ENCODE assay signal across 8 cellular contexts in genomic region chr16:4766875-4767628, GRCh38. TPM values are rescaled to one million over a fixed set of nuclear protein-coding genes. Genes with fewer than 3 reads are reported as not detected.
DNase-seq lines count a peak whose midpoint lies in the region; ATAC-seq and TF ChIP-seq lines count a peak whose summit lies in the region.

Gene ZNF500 (minus strand): TSS chr16:4767162. CDS start chr16:4765978, 1,184 bp downstream.

- TF ChIP-seq CTCF in GM06990 (IDR thresholded peaks at IDR 0.05; ENCODE audit: insufficient read depth, low read length, poor library complexity, severe bottlenecking), result no peak
- TF ChIP-seq CTCF in NB4 (IDR thresholded peaks at IDR 0.05; ENCODE audit: low read depth, low read length), result no peak
- TF ChIP-seq CTCF in gastroesophageal sphincter (IDR thresholded peaks at IDR 0.05), result peak in 1 of 4 experiments; percentile 15
- TF ChIP-seq CTCF in neutrophil (IDR thresholded peaks at IDR 0.05), result peak; percentile 1

- DNase-seq in GM06990 (ENCODE audit: extremely low read depth, insufficient read length) (peak; percentile 98), NB4 (ENCODE audit: low read depth) (peak; percentile 96), SK-N-DZ (ENCODE audit: low spot score) (peak; percentile 95), substantia nigra (lab: John Stamatoyannopoulos, UW) (peak; percentile 69 to 100 (median 96))
- peak; percentile 98 for DNase-seq in activated naive CD4-positive, alpha-beta T cell treated with anti-CD3 and anti-CD28 coated beads for 36 hours

- TF ChIP-seq POLR2A in NB4 (IDR thresholded peaks at IDR 0.05; ENCODE audit: extremely low read depth, insufficient read length), result peak; percentile 58
- peak; percentile 39 to 46 for TF ChIP-seq POLR2A in gastroesophageal sphincter (IDR thresholded peaks at IDR 0.05)

- H3K9me3 ChIP-seq in gastroesophageal sphincter (no peaks in the 10 kb centered on the region), neutrophil (no peaks in the 10 kb centered on the region)

- WGBS in gastroesophageal sphincter (ENCODE audit: low coverage in 1 of 2), 2 donors, result 29% methylated on average over 2 of the region's 72 CpGs; no CpG with 5 or more reads in 1 of the 2 donors

- H3K4me3 ChIP-seq in GM06990 (replicated peaks; ENCODE audit: low read depth, low read length), result peak within 1 kb of the TSS; percentile 86
- peak within 1 kb of the TSS; percentile 93 for H3K4me3 ChIP-seq in NB4 (ENCODE audit: low read depth, low read length)
- peak within 1 kb of the TSS; percentile 75 to 85 for H3K4me3 ChIP-seq in gastroesophageal sphincter
- peak within 1 kb of the TSS; percentile 80 to 97 for H3K4me3 ChIP-seq in neutrophil (ENCODE audit: low read depth in 1 of 2, low read length in 1 of 2)

- H3K27ac ChIP-seq in gastroesophageal sphincter (peak within 1 kb of the TSS; percentile 74 to 95 (median 90)), neutrophil (peak within 1 kb of the TSS; percentile 49), substantia nigra (ENCODE audit: low read depth, low read length, poor library complexity, severe bottlenecking) (peak within 1 kb of the TSS; percentile 95)

- peak within 1 kb of the TSS; percentile 93 for H3K4me3 Mint-ChIP-seq in activated naive CD4-positive, alpha-beta T cell treated with anti-CD3 and anti-CD28 coated beads for 36 hours

- peaks cover 35% of the 10 kb centered on the region for H3K4me1 Mint-ChIP-seq in activated naive CD4-positive, alpha-beta T cell treated with anti-CD3 and anti-CD28 coated beads for 36 hours (ENCODE audit: low read depth)

- H3K9me3 Mint-ChIP-seq in activated naive CD4-positive, alpha-beta T cell treated with anti-CD3 and anti-CD28 coated beads for 36 hours, result no peaks in the 10 kb centered on the region

- peak within 1 kb of the TSS; percentile 93 for H3K27ac Mint-ChIP-seq in activated naive CD4-positive, alpha-beta T cell treated with anti-CD3 and anti-CD28 coated beads for 36 hours

- no peaks in the 10 kb centered on the region for H3K27me3 Mint-ChIP-seq in activated naive CD4-positive, alpha-beta T cell treated with anti-CD3 and anti-CD28 coated beads for 36 hours (ENCODE audit: low read depth)

- peaks cover 7% of the 10 kb centered on the region for H3K36me3 Mint-ChIP-seq in activated naive CD4-positive, alpha-beta T cell treated with anti-CD3 and anti-CD28 coated beads for 36 hours (ENCODE audit: low read depth)

- intact Hi-C loops in activated naive CD4-positive, alpha-beta T cell treated with anti-CD3 and anti-CD28 coated beads for 36 hours (cut with micrococcal nuclease), result loop anchor here (1.0 to 5.0 kb wide), 5 partner anchors 33 to 495 kb away; partner anchors contain the start of genes ANKS3, DNAAF8, EEF2KMT and HMOX2

- no peak for TF ChIP-seq EP300 in gastroesophageal sphincter (IDR thresholded peaks at IDR 0.05)

- CTCF ChIA-PET in activated naive CD4-positive, alpha-beta T cell treated with anti-CD3 and anti-CD28 coated beads for 36 hours (lab: Charles Lee), result interaction anchor here (0.6 to 1.0 kb wide), 3 partner anchors 32 to 116 kb away, joined by 3 read pairs; partner anchors contain the start of gene DNAAF8

- H3K36me3 ChIP-seq in GM06990 (ENCODE audit: control insufficient read depth, insufficient read depth, low read length) (peaks cover 12% of the 10 kb centered on the region), gastroesophageal sphincter (peaks cover 0 to 37% of the 10 kb centered on the region in 2 donors), neutrophil (peaks cover 15% of the 10 kb centered on the region)

- no peaks in the 10 kb centered on the region for H3K27me3 ChIP-seq in GM06990 (replicated peaks; ENCODE audit: control insufficient read depth, insufficient read depth, low read length)
- no peaks in the 10 kb centered on the region for H3K27me3 ChIP-seq in gastroesophageal sphincter
- no peaks in the 10 kb centered on the region for H3K27me3 ChIP-seq in neutrophil

- ATAC-seq in HG02571 (IDR thresholded peaks at IDR 0.05; ENCODE audit: unreplicated experiment) (peak; percentile 77), gastroesophageal sphincter (peak; percentile 95)

- H3K4me1 ChIP-seq in gastroesophageal sphincter, result peaks cover 0 to 60% (median 21%) of the 10 kb centered on the region in 3 donors
- H3K4me1 ChIP-seq in neutrophil (ENCODE audit: control insufficient read depth in 1 of 2, insufficient read depth in 1 of 2, low read depth in 1 of 2, low read length in 1 of 2), result peaks cover 32 to 33% of the 10 kb centered on the region in 2 experiments

RNA-seq across cellular contexts. Expression of gene ZNF500, which starts in this region (rescaled TPM):
- polyA plus RNA-seq in SK-N-DZ (2014; cell fraction: cytosol; rRNA removed), result 22.1 and 25.7 TPM in 2 replicates
- polyA plus RNA-seq in SK-N-DZ (2014; cell fraction: nucleus; rRNA removed), result 21.7 and 22.9 TPM in 2 replicates
- total RNA-seq in activated naive CD4-positive, alpha-beta T cell treated with anti-CD3 and anti-CD28 coated beads for 36 hours, result 10 to 100 TPM in 1 of 2 experiments, 1 to 10 TPM in 1; 8.9 to 11.2 TPM
- total RNA-seq in gastroesophageal sphincter, result 10 to 100 TPM; 12.6 to 15.8 (median 13.8) TPM

Comparison
In these comparisons a context has a peak if more than half of its experiments do, and no peak if none do; other contexts are left out.
1. Peak in every context shown above with its lines: DNase-seq, ATAC-seq, H3K4me3 ChIP-seq and H3K27ac ChIP-seq.